Comparison of ENCODE assay signal across 13 cellular contexts in genomic region chr14:94111276-94112095, GRCh38. TPM values are rescaled to one million over a fixed set of nuclear protein-coding genes. Genes with fewer than 3 reads are reported as not detected.
DNase-seq lines count a peak whose midpoint lies in the region; ATAC-seq and TF ChIP-seq lines count a peak whose summit lies in the region.
"Had no signal": no experiment of that assay in that cellular context is flagged by ENCODE, and none has a peak within 500 bp of the region (broad histone marks: within the 10 kb centered on the region; RNA-seq: fewer than 3 reads in every experiment).

No MANE protein-coding gene starts in this region.

- TF ChIP-seq CTCF in endodermal cell (conservative IDR thresholded peaks at IDR 0.05) (no peak), tibial nerve (IDR thresholded peaks at IDR 0.05) (no peak)

- H3K36me3 Mint-ChIP-seq in activated CD4-positive, alpha-beta memory T cell treated with anti-CD3 and anti-CD28 coated beads, Interleukin-2, amount 10 ng/mL, durations not matched to agents 7 days and 5 days (ENCODE audit: low read depth): no peaks in the 10 kb centered on the region
- H3K36me3 Mint-ChIP-seq in activated CD4-positive, alpha-beta memory T cell treated with anti-CD3 and anti-CD28 coated beads for 36 hours: no peaks in the 10 kb centered on the region
- peaks cover 3% of the 10 kb centered on the region for H3K36me3 Mint-ChIP-seq in endodermal cell (ENCODE audit: low read depth)

- no peaks in the 10 kb centered on the region for H3K9me3 Mint-ChIP-seq in activated CD4-positive, alpha-beta memory T cell treated with anti-CD3 and anti-CD28 coated beads, Interleukin-2, amount 10 ng/mL, durations not matched to agents 7 days and 5 days
- H3K9me3 Mint-ChIP-seq in activated CD4-positive, alpha-beta memory T cell treated with anti-CD3 and anti-CD28 coated beads for 36 hours: no peaks in the 10 kb centered on the region
- no peaks in the 10 kb centered on the region for H3K9me3 Mint-ChIP-seq in endodermal cell
- H3K9me3 Mint-ChIP-seq: stimulated activated naive CD8-positive, alpha-beta T cell treated with anti-CD3 and anti-CD28 coated beads, Interleukin-15, amount 100 ng/mL, for 72 hours had no signal

- POLR2A ChIA-PET in activated CD4-positive, alpha-beta memory T cell treated with anti-CD3 and anti-CD28 coated beads, Interleukin-2, amount 10 ng/mL, durations not matched to agents 7 days and 5 days (lab: Charles Lee): interaction anchor here (0.8 kb wide), 1 partner anchor 31 kb away, joined by 3 read pairs; the partner anchor contains the start of genes DDX24 and IFI27L1
- POLR2A ChIA-PET in activated CD4-positive, alpha-beta memory T cell treated with anti-CD3 and anti-CD28 coated beads for 36 hours (lab: Charles Lee): no interaction called here

- H3K4me1 ChIP-seq in endodermal cell (ENCODE audit: control insufficient read depth, insufficient read depth, low read length): no peaks in the 10 kb centered on the region
- peaks cover 61% of the 10 kb centered on the region for H3K4me1 ChIP-seq in mucosa of stomach (ENCODE audit: control insufficient read depth, insufficient read depth, low read length)
- H3K4me1 ChIP-seq in tibial nerve: peaks cover 0 to 46% (median 13%) of the 10 kb centered on the region in 4 donors

- no peaks in the 10 kb centered on the region for H3K27me3 ChIP-seq in endodermal cell (ENCODE audit: control insufficient read depth, insufficient read depth, low read length, poor library complexity, severe bottlenecking)
- peaks cover 3% of the 10 kb centered on the region for H3K27me3 ChIP-seq in mucosa of stomach (ENCODE audit: control insufficient read depth, insufficient read depth, low read length)
- peaks cover 0 to 3% of the 10 kb centered on the region in 2 donors for H3K27me3 ChIP-seq in tibial nerve

- H3K4me3 ChIP-seq in endodermal cell (ENCODE audit: low read length): no peak overlapping the region
- peak overlapping the region; percentile 72 for H3K4me3 ChIP-seq in mucosa of stomach (ENCODE audit: low read length)
- peak overlapping the region; percentile 26 to 56 (median 38) for H3K4me3 ChIP-seq in tibial nerve

- no peak for TF ChIP-seq EP300 in tibial nerve (IDR thresholded peaks at IDR 0.05)

- H3K9me3 ChIP-seq in endodermal cell (ENCODE audit: control insufficient read depth, low read length) (no peaks in the 10 kb centered on the region), mucosa of stomach (ENCODE audit: control insufficient read depth, low read length) (no peaks in the 10 kb centered on the region), tibial nerve (no peaks in the 10 kb centered on the region)

- ATAC-seq in GM21529 (IDR thresholded peaks at IDR 0.05; ENCODE audit: unreplicated experiment): no peak
- ATAC-seq: stimulated activated naive CD8-positive, alpha-beta T cell treated with anti-CD3 and anti-CD28 coated beads, Interleukin-15, amount 100 ng/mL, for 72 hours had no signal

- TF ChIP-seq POLR2A in tibial nerve (IDR thresholded peaks at IDR 0.05): no peak

- intact Hi-C loops in activated CD4-positive, alpha-beta memory T cell treated with anti-CD3 and anti-CD28 coated beads for 36 hours (cut with micrococcal nuclease): no loop called here

- peaks cover 24% of the 10 kb centered on the region for H3K4me1 Mint-ChIP-seq in activated CD4-positive, alpha-beta memory T cell treated with anti-CD3 and anti-CD28 coated beads, Interleukin-2, amount 10 ng/mL, durations not matched to agents 7 days and 5 days
- H3K4me1 Mint-ChIP-seq in activated CD4-positive, alpha-beta memory T cell treated with anti-CD3 and anti-CD28 coated beads for 36 hours (ENCODE audit: low read depth): no peaks in the 10 kb centered on the region
- H3K4me1 Mint-ChIP-seq in endodermal cell: no peaks in the 10 kb centered on the region
- H3K4me1 Mint-ChIP-seq: stimulated activated naive CD8-positive, alpha-beta T cell treated with anti-CD3 and anti-CD28 coated beads, Interleukin-15, amount 100 ng/mL, for 72 hours had no signal

- H3K9ac ChIP-seq in endodermal cell (ENCODE audit: extremely low read depth, low read length, poor library complexity, severe bottlenecking) (no peak overlapping the region), mucosa of stomach (ENCODE audit: low read length) (peak overlapping the region; percentile 97)

- H3K36me3 ChIP-seq in endodermal cell (ENCODE audit: control insufficient read depth, insufficient read depth, low read length): no peaks in the 10 kb centered on the region
- H3K36me3 ChIP-seq in mucosa of stomach (ENCODE audit: control insufficient read depth, insufficient read depth, low read length): no peaks in the 10 kb centered on the region
- H3K36me3 ChIP-seq in tibial nerve: no peaks in the 10 kb centered on the region

- CTCF ChIA-PET in activated CD4-positive, alpha-beta memory T cell treated with anti-CD3 and anti-CD28 coated beads, Interleukin-2, amount 10 ng/mL, durations not matched to agents 7 days and 5 days (lab: Charles Lee): interaction anchor here (1.2 to 2.9 kb wide), 3 partner anchors 25 to 76 kb away, joined by 3 to 9 read pairs (median 5); no protein-coding TSS in a partner anchor
- CTCF ChIA-PET in activated CD4-positive, alpha-beta memory T cell treated with anti-CD3 and anti-CD28 coated beads for 36 hours (lab: Charles Lee): interaction anchor here (1.1 kb wide), 1 partner anchor 25 kb away, joined by 4 read pairs; no protein-coding TSS in a partner anchor

- peaks cover 3% of the 10 kb centered on the region for H3K27me3 Mint-ChIP-seq in activated CD4-positive, alpha-beta memory T cell treated with anti-CD3 and anti-CD28 coated beads, Interleukin-2, amount 10 ng/mL, durations not matched to agents 7 days and 5 days
- H3K27me3 Mint-ChIP-seq in activated CD4-positive, alpha-beta memory T cell treated with anti-CD3 and anti-CD28 coated beads for 36 hours: peaks cover under 1% of the 10 kb centered on the region
- no peaks in the 10 kb centered on the region for H3K27me3 Mint-ChIP-seq in endodermal cell (ENCODE audit: insufficient read depth)

- H3K27ac ChIP-seq in endodermal cell (ENCODE audit: low read depth, low read length) (no peak overlapping the region), tibial nerve (peak overlapping the region; percentile 84 to 94 (median 88))

- peak overlapping the region; percentile 40 for H3K27ac Mint-ChIP-seq in activated CD4-positive, alpha-beta memory T cell treated with anti-CD3 and anti-CD28 coated beads, Interleukin-2, amount 10 ng/mL, durations not matched to agents 7 days and 5 days
- no peak overlapping the region for H3K27ac Mint-ChIP-seq in activated CD4-positive, alpha-beta memory T cell treated with anti-CD3 and anti-CD28 coated beads for 36 hours
- H3K27ac Mint-ChIP-seq in endodermal cell: no peak overlapping the region
- H3K27ac Mint-ChIP-seq: stimulated activated naive CD8-positive, alpha-beta T cell treated with anti-CD3 and anti-CD28 coated beads, Interleukin-15, amount 100 ng/mL, for 72 hours had no signal

- DNase-seq in activated CD4-positive, alpha-beta memory T cell treated with anti-CD3 and anti-CD28 coated beads, Interleukin-2, amount 10 ng/mL, durations not matched to agents 7 days and 5 days: no peak
- no peak for DNase-seq in activated CD4-positive, alpha-beta memory T cell treated with anti-CD3 and anti-CD28 coated beads for 36 hours
- DNase-seq in endodermal cell (peak; percentile 28), tibial nerve (ENCODE audit: low spot score in 2 of 2) (no peak), cerebellum (ENCODE audit: low spot score) (no peak), H4 (ENCODE audit: low spot score) (no peak)
- DNase-seq: activated T-cell treated with anti-CD3 and anti-CD28 coated beads for 4 hours; aorta; NCI-H1417; NCI-H446 treated with DMSO at 0.1 percent for 48 hours; stimulated activated naive CD8-positive, alpha-beta T cell treated with anti-CD3 and anti-CD28 coated beads, Interleukin-15, amount 100 ng/mL, for 72 hours had no signal

- peak overlapping the region; percentile 63 for H3K4me3 Mint-ChIP-seq in activated CD4-positive, alpha-beta memory T cell treated with anti-CD3 and anti-CD28 coated beads, Interleukin-2, amount 10 ng/mL, durations not matched to agents 7 days and 5 days
- H3K4me3 Mint-ChIP-seq in activated CD4-positive, alpha-beta memory T cell treated with anti-CD3 and anti-CD28 coated beads for 36 hours: no peak overlapping the region
- no peak overlapping the region for H3K4me3 Mint-ChIP-seq in endodermal cell
- H3K4me3 Mint-ChIP-seq: stimulated activated naive CD8-positive, alpha-beta T cell treated with anti-CD3 and anti-CD28 coated beads, Interleukin-15, amount 100 ng/mL, for 72 hours had no signal

- 94 to 97% methylated on average over 13 to 20 of the region's 20 CpGs for WGBS in endodermal cell (ENCODE audit: insufficient coverage in 1 of 2, insufficient read length in 1 of 2), 2 experiments
- 76 to 80% methylated on average over 12 to 15 of the region's 20 CpGs for WGBS in tibial nerve, 2 donors

RNA-seq across cellular contexts. Expression of gene IFI27, which starts 0.9 kb away (rescaled TPM):
- total RNA-seq in activated CD4-positive, alpha-beta memory T cell treated with anti-CD3 and anti-CD28 coated beads, Interleukin-2, amount 10 ng/mL, durations not matched to agents 7 days and 5 days: 100 to 1,000 TPM; 184 to 186 TPM
- 1 to 10 TPM; 2.3 to 3.1 TPM for total RNA-seq in activated CD4-positive, alpha-beta memory T cell treated with anti-CD3 and anti-CD28 coated beads for 36 hours
- total RNA-seq in endodermal cell (1 to 10 TPM; 1.9 to 9.0 TPM), tibial nerve (100 to 1,000 TPM; 118 to 502 (median 368) TPM), cerebellum (5.6 TPM)
- 4.2 TPM for polyA plus RNA-seq in endodermal cell (2013, experiment 1 of 2)
- polyA plus RNA-seq in endodermal cell (2013, experiment 2 of 2): 2.6 TPM
- total RNA-seq in H4 (2014; rRNA removed; shearing (Covaris generic)): 2,076 and 2,328 TPM in 2 replicates

RNA-seq across cellular contexts. Expression of gene IFI27L2, which starts 17.9 kb away (rescaled TPM):
- total RNA-seq in activated CD4-positive, alpha-beta memory T cell treated with anti-CD3 and anti-CD28 coated beads, Interleukin-2, amount 10 ng/mL, durations not matched to agents 7 days and 5 days: 100 to 1,000 TPM; 100 to 102 TPM
- total RNA-seq in activated CD4-positive, alpha-beta memory T cell treated with anti-CD3 and anti-CD28 coated beads for 36 hours: 10 to 100 TPM; 69.3 to 74.4 TPM
- total RNA-seq in endodermal cell (10 to 100 TPM; 36.0 to 43.7 TPM), tibial nerve (100 to 1,000 TPM in 3 of 4 donors, 10 to 100 TPM in 1; 76.8 to 146 (median 129) TPM), cerebellum (11.5 TPM)
- 59.6 TPM for polyA plus RNA-seq in endodermal cell (2013, experiment 1 of 2)
- polyA plus RNA-seq in endodermal cell (2013, experiment 2 of 2): 46.0 TPM
- 109 and 122 TPM in 2 replicates for total RNA-seq in H4 (2014; rRNA removed; shearing (Covaris generic))

RNA-seq across cellular contexts. Expression of gene IFI27L1, which starts 30.4 kb away (rescaled TPM):
- total RNA-seq in activated CD4-positive, alpha-beta memory T cell treated with anti-CD3 and anti-CD28 coated beads, Interleukin-2, amount 10 ng/mL, durations not matched to agents 7 days and 5 days: 10 to 100 TPM; 49.5 to 51.0 TPM
- total RNA-seq in activated CD4-positive, alpha-beta memory T cell treated with anti-CD3 and anti-CD28 coated beads for 36 hours: 10 to 100 TPM; 35.3 to 42.7 TPM
- total RNA-seq in endodermal cell (10 to 100 TPM; 40.0 to 47.2 TPM), tibial nerve (10 to 100 TPM in 2 of 4 donors, 1 to 10 TPM in 2; 2.7 to 14.6 (median 7.2) TPM), cerebellum (16.6 TPM)
- polyA plus RNA-seq in endodermal cell (2013, experiment 1 of 2): 25.0 TPM
- 20.8 TPM for polyA plus RNA-seq in endodermal cell (2013, experiment 2 of 2)
- 16.1 and 32.8 TPM in 2 replicates for total RNA-seq in H4 (2014; rRNA removed; shearing (Covaris generic))

RNA-seq across cellular contexts. Expression of gene DDX24, which starts 30.5 kb away (rescaled TPM):
- 100 to 1,000 TPM; 210 to 216 TPM for total RNA-seq in activated CD4-positive, alpha-beta memory T cell treated with anti-CD3 and anti-CD28 coated beads, Interleukin-2, amount 10 ng/mL, durations not matched to agents 7 days and 5 days
- 100 to 1,000 TPM; 241 to 252 TPM for total RNA-seq in activated CD4-positive, alpha-beta memory T cell treated with anti-CD3 and anti-CD28 coated beads for 36 hours
- 100 to 1,000 TPM; 131 to 137 TPM for total RNA-seq in endodermal cell
- polyA plus RNA-seq in endodermal cell (2013, experiment 1 of 2): 151 TPM
- polyA plus RNA-seq in endodermal cell (2013, experiment 2 of 2): 146 TPM
- total RNA-seq in tibial nerve: 100 to 1,000 TPM; 116 to 170 (median 151) TPM
- total RNA-seq in cerebellum: 59.0 TPM
- total RNA-seq in H4 (2014; rRNA removed; shearing (Covaris generic)): 110 and 134 TPM in 2 replicates

Comparison
In these comparisons a context has a peak if more than half of its experiments do, and no peak if none do; other contexts are left out.
1. RNA of gene IFI27, which starts 0.9 kb away (total RNA-seq): 2,076 to 2,328 TPM in H4, 118 to 502 TPM in tibial nerve and 184 to 186 TPM in activated CD4-positive, alpha-beta memory T cell treated with anti-CD3 and anti-CD28 coated beads, Interleukin-2, amount 10 ng/mL, durations not matched to agents 7 days and 5 days; 1.9 to 9.0 TPM in endodermal cell, 5.6 TPM in cerebellum (single experiment) and 2.3 to 3.1 TPM in activated CD4-positive, alpha-beta memory T cell treated with anti-CD3 and anti-CD28 coated beads for 36 hours; every median in the first group is over 10 times any median in the second.